In the genomic region with DNA sequence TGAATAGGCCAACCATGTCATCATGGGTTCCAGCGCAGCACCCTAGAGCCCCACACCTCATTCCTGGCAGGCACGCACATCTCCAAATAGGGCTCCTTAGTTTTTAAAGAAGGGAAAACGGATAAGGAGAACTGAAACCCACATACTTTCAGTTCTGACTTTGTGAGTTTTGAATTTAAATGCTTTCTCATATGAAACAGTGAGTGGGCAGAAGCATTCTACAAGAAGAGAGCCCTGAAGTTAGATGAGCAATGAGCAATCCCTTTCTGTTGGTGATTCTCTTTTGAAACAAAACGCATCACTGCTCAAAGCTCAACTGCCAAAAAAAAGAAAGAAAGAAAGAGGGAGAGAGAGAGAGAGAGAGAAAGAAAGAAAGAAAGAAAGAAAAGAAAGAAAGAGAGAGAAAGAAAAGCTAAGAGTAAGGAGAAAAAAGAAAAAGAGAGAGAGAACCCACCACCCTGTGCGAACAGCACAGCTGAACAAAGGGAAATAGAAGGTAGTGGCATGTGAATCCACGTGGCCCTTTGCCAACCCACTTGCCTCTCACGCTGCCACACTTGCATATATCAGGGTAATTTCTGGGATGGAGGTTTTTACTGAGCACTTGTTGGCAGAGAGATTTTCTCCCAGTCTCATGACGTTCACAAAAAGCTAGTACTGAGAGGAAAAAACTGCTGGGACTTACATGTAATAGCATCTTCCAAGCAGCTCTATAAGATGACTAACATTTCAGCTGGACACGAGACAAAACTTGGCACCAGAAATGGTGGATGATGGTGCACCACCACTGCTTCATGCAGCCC, we compare ENCODE assay signal across 8 cellular contexts. TPM values are rescaled to one million over a fixed set of nuclear protein-coding genes. Genes with fewer than 3 reads are reported as not detected.
DNase-seq lines count a peak whose midpoint lies in the region; ATAC-seq, FAIRE-seq and TF ChIP-seq lines count a peak whose summit lies in the region.

No MANE protein-coding gene starts in this region.

- H3K4me1 ChIP-seq in DOHH2 (ENCODE audit: control insufficient read depth, low read length) (peaks cover 89% of the 10 kb centered on the region), astrocyte (ENCODE audit: insufficient read depth, low read length) (peaks cover 17% of the 10 kb centered on the region), tibial artery (peaks cover 0 to 40% (median 9%) of the 10 kb centered on the region in 4 donors), small intestine (ENCODE audit: control insufficient read depth in 2 of 2, insufficient read depth in 1 of 2, low read depth in 1 of 2, low read length in 1 of 2) (peaks cover 0 to 10% of the 10 kb centered on the region in 2 donors)

- 39 to 63% (median 57%) methylated on average over 9 of the region's 9 CpGs for WGBS in small intestine, 3 donors

- H3K9me3 Mint-ChIP-seq in astrocyte (ENCODE audit: unreplicated experiment): no peaks in the 10 kb centered on the region

- no peaks in the 10 kb centered on the region for H3K36me3 ChIP-seq in DOHH2 (ENCODE audit: control insufficient read depth, low read length)
- H3K36me3 ChIP-seq in astrocyte (ENCODE audit: insufficient read depth, low read length): no peaks in the 10 kb centered on the region
- no peaks in the 10 kb centered on the region for H3K36me3 ChIP-seq in tibial artery
- no peaks in the 10 kb centered on the region for H3K36me3 ChIP-seq in small intestine (ENCODE audit: control insufficient read depth in 2 of 2, insufficient read depth in 2 of 2, low read length in 2 of 2)

- H3K4me2 ChIP-seq in DOHH2 (ENCODE audit: low read length) (peak overlapping the region; percentile 62), astrocyte (ENCODE audit: low read length) (peak overlapping the region; percentile 26)

- H3K4me3 Mint-ChIP-seq in astrocyte (ENCODE audit: unreplicated experiment): no peak overlapping the region

- H4K20me1 ChIP-seq in DOHH2 (ENCODE audit: control insufficient read depth, insufficient read depth, low read depth, low read length) (no peaks in the 10 kb centered on the region), astrocyte (ENCODE audit: insufficient read depth, low read length) (no peaks in the 10 kb centered on the region)

- FAIRE-seq in astrocyte (lab: Jason Lieb, UNC): peak; percentile 84
- FAIRE-seq in small intestine (lab: Jason Lieb, UNC): no peak

- no peaks in the 10 kb centered on the region for H3K27me3 Mint-ChIP-seq in astrocyte (ENCODE audit: low read depth, unreplicated experiment)

- H3K27ac ChIP-seq in DOHH2 (ENCODE audit: low read depth, low read length) (peak overlapping the region; percentile 72), astrocyte (ENCODE audit: low read depth, low read length) (no peak overlapping the region), tibial artery (peak overlapping the region; percentile 63 to 65), small intestine (ENCODE audit: low read depth in 1 of 2, low read length in 1 of 2) (peak overlapping the region in 1 of 2 donors; percentile 58)

- H3K9me2 ChIP-seq in DOHH2 (replicated peaks; ENCODE audit: control insufficient read depth, low read length): no peaks in the 10 kb centered on the region

- no peak overlapping the region for H2AFZ ChIP-seq in astrocyte (ENCODE audit: low read depth, low read length)

- peak; percentile 51 for ATAC-seq in GM19467 (IDR thresholded peaks at IDR 0.05; ENCODE audit: unreplicated experiment)
- ATAC-seq in HG03571 (IDR thresholded peaks at IDR 0.05; ENCODE audit: unreplicated experiment): peak; percentile 45

- intact Hi-C loops in tibial artery (cut with DNase I; ENCODE audit: low total_unique reads): no loop called here

- H3K79me2 ChIP-seq in DOHH2 (ENCODE audit: control insufficient read depth, low read length) (no peaks in the 10 kb centered on the region), astrocyte (ENCODE audit: insufficient read depth, low read length) (no peaks in the 10 kb centered on the region)

- peak overlapping the region; percentile 80 for H3K27ac Mint-ChIP-seq in astrocyte (ENCODE audit: unreplicated experiment)

- no peak for TF ChIP-seq CTCF in DOHH2 (IDR thresholded peaks at IDR 0.05; ENCODE audit: low read depth, low read length, poor library complexity, severe bottlenecking)
- TF ChIP-seq CTCF in astrocyte (IDR thresholded peaks at IDR 0.05; ENCODE audit: insufficient read depth, low read depth, low read length): no peak
- TF ChIP-seq CTCF in tibial artery (IDR thresholded peaks at IDR 0.05): no peak

- DNase-seq in astrocyte (ENCODE audit: low read depth) (peak; percentile 66), tibial artery (peak in 1 of 2 donors; percentile 43), small intestine (no peak), COR-L47 (lab: John Stamatoyannopoulos, UW) (no peak)
- DNase-seq in effector CD8-positive, alpha-beta T cell (lab: John Stamatoyannopoulos, UW): no peak

- H3K4me1 Mint-ChIP-seq in astrocyte (ENCODE audit: low read depth, unreplicated experiment): peaks cover 20% of the 10 kb centered on the region

- H3K4me3 ChIP-seq in DOHH2 (ENCODE audit: low read length) (peak overlapping the region; percentile 17), astrocyte (ENCODE audit: insufficient read depth, low read depth, low read length) (no peak overlapping the region), tibial artery (no peak overlapping the region), small intestine (ENCODE audit: low read depth in 1 of 2, low read length in 2 of 2) (no peak overlapping the region)

- H3K36me3 Mint-ChIP-seq in astrocyte (ENCODE audit: low read depth, unreplicated experiment): no peaks in the 10 kb centered on the region

- H3F3A ChIP-seq in DOHH2 (ENCODE audit: control insufficient read depth, insufficient read depth): peaks cover 21% of the 10 kb centered on the region

- H3K9ac ChIP-seq in astrocyte (ENCODE audit: low read length): no peak overlapping the region

- no peaks in the 10 kb centered on the region for H3K27me3 ChIP-seq in DOHH2 (ENCODE audit: control insufficient read depth, low read length)
- no peaks in the 10 kb centered on the region for H3K27me3 ChIP-seq in astrocyte (ENCODE audit: insufficient read depth, low read length)
- H3K27me3 ChIP-seq in tibial artery: no peaks in the 10 kb centered on the region
- no peaks in the 10 kb centered on the region for H3K27me3 ChIP-seq in small intestine (ENCODE audit: control insufficient read depth in 2 of 2, insufficient read depth in 2 of 2, low read length in 2 of 2)

- H3K9me3 ChIP-seq in DOHH2 (ENCODE audit: control insufficient read depth, insufficient read depth, low read length) (no peaks in the 10 kb centered on the region), astrocyte (ENCODE audit: insufficient read depth, low read depth, low read length) (no peaks in the 10 kb centered on the region), tibial artery (no peaks in the 10 kb centered on the region), small intestine (ENCODE audit: control insufficient read depth, low read depth) (no peaks in the 10 kb centered on the region)

RNA-seq across cellular contexts. Expression of a gene that starts 31.0 kb away (rescaled TPM):
- 3,722 and 4,388 TPM in 2 replicates for total RNA-seq in astrocyte
- polyA plus RNA-seq in small intestine: 1,000 to 10,000 TPM; 3,848 to 6,707 (median 4,907) TPM

RNA-seq across cellular contexts. Expression of a gene that starts 38.5 kb away (rescaled TPM):
- total RNA-seq in astrocyte: 0.16 TPM in 1 of 2 replicates, not detected in the other
- polyA plus RNA-seq in small intestine: not detected
